29 cellular contexts compared by ENCODE assay signal in genomic region chr4:660401-660800, GRCh38. TPM values are rescaled to one million over a fixed set of nuclear protein-coding genes. Genes with fewer than 3 reads are reported as not detected.
A peak's percentile ranks its signal among the peaks of the same experiment; 100 is the strongest.
DNase-seq lines count a peak whose midpoint lies in the region; ATAC-seq, FAIRE-seq and TF ChIP-seq lines count a peak whose summit lies in the region.
"Had no signal": no experiment of that assay in that cellular context is flagged by ENCODE, and none has a peak within 500 bp of the region (broad histone marks: within the 10 kb centered on the region; RNA-seq: fewer than 3 reads in every experiment).

No MANE protein-coding gene starts in this region.

- no peaks in the 10 kb centered on the region for H3K36me3 ChIP-seq in CD8-positive, alpha-beta memory T cell (ENCODE audit: insufficient read depth, low read length)
- H3K36me3 ChIP-seq in kidney (ENCODE audit: control insufficient read depth in 1 of 2, insufficient read depth in 2 of 2, low read length in 2 of 2) (no peaks in the 10 kb centered on the region), sigmoid colon (no peaks in the 10 kb centered on the region)
- H3K36me3 ChIP-seq: BE2C, SJSA1 had no signal

- no peak for TF ChIP-seq EP300 in sigmoid colon (IDR thresholded peaks at IDR 0.05)

- FAIRE-seq in kidney (lab: Jason Lieb, UNC): no peak
- FAIRE-seq: GM18507, HTR-8/SVneo, RCC 7860 had no signal

- H3K27me3 Mint-ChIP-seq in activated CD8-positive, alpha-beta memory T cell treated with anti-CD3 and anti-CD28 coated beads, Interleukin-2, amount 10 ng/mL, durations not matched to agents 7 days and 5 days: no peaks in the 10 kb centered on the region
- no peaks in the 10 kb centered on the region for H3K27me3 Mint-ChIP-seq in CD8-positive, alpha-beta memory T cell

- H3K27ac Mint-ChIP-seq in activated CD8-positive, alpha-beta memory T cell treated with anti-CD3 and anti-CD28 coated beads, Interleukin-2, amount 10 ng/mL, durations not matched to agents 7 days and 5 days: no peak overlapping the region
- no peak overlapping the region for H3K27ac Mint-ChIP-seq in CD8-positive, alpha-beta memory T cell
- no peak overlapping the region for H3K27ac Mint-ChIP-seq in stimulated activated effector memory CD8-positive, alpha-beta T cell treated with anti-CD3 and anti-CD28 coated beads, Interleukin-12 subunit alpha, Interleukin-12 subunit beta, amount 100 ng/mL, for 72 hours

- no peak overlapping the region for H3K4me3 ChIP-seq in CD8-positive, alpha-beta memory T cell (ENCODE audit: low read length)
- no peak overlapping the region for H3K4me3 ChIP-seq in kidney (ENCODE audit: low read length in 2 of 2)
- no peak overlapping the region for H3K4me3 ChIP-seq in sigmoid colon
- H3K4me3 ChIP-seq: GM23248, SJSA1 had no signal

- peaks cover 11% of the 10 kb centered on the region for H3K4me1 ChIP-seq in CD8-positive, alpha-beta memory T cell (ENCODE audit: insufficient read depth, low read length)
- peaks cover 0 to 6% of the 10 kb centered on the region in 2 donors for H3K4me1 ChIP-seq in kidney (ENCODE audit: control insufficient read depth in 1 of 2, insufficient read depth in 1 of 2, low read depth in 1 of 2, low read length in 2 of 2)
- H3K4me1 ChIP-seq in sigmoid colon: peaks cover 0 to 14% (median 13%) of the 10 kb centered on the region in 4 donors
- H3K4me1 ChIP-seq: BE2C, SJSA1 had no signal

- no peak for TF ChIP-seq CTCF in kidney (IDR thresholded peaks at IDR 0.05; ENCODE audit: borderline replicate concordance, extremely low read depth, insufficient read depth)
- TF ChIP-seq CTCF in sigmoid colon (IDR thresholded peaks at IDR 0.05): no peak

- peaks cover 7% of the 10 kb centered on the region for H3K9me3 Mint-ChIP-seq in activated CD8-positive, alpha-beta memory T cell treated with anti-CD3 and anti-CD28 coated beads, Interleukin-2, amount 10 ng/mL, durations not matched to agents 7 days and 5 days (ENCODE audit: low read depth)
- no peaks in the 10 kb centered on the region for H3K9me3 Mint-ChIP-seq in CD8-positive, alpha-beta memory T cell
- no peaks in the 10 kb centered on the region for H3K9me3 Mint-ChIP-seq in stimulated activated effector memory CD8-positive, alpha-beta T cell treated with anti-CD3 and anti-CD28 coated beads, Interleukin-12 subunit alpha, Interleukin-12 subunit beta, amount 100 ng/mL, for 72 hours

- WGBS in sigmoid colon, 2 donors: 90 to 94% methylated on average over 10 of the region's 10 CpGs

- no peak for ATAC-seq in activated CD8-positive, alpha-beta memory T cell treated with anti-CD3 and anti-CD28 coated beads, Interleukin-2, amount 10 ng/mL, durations not matched to agents 7 days and 5 days
- no peak for ATAC-seq in stimulated activated effector memory CD8-positive, alpha-beta T cell treated with anti-CD3 and anti-CD28 coated beads, Interleukin-12 subunit alpha, Interleukin-12 subunit beta, amount 100 ng/mL, for 72 hours
- ATAC-seq in HG03095 (IDR thresholded peaks at IDR 0.05; ENCODE audit: unreplicated experiment): no peak

- no peak overlapping the region for H3K27ac ChIP-seq in CD8-positive, alpha-beta memory T cell (ENCODE audit: low read depth, low read length)
- no peak overlapping the region for H3K27ac ChIP-seq in kidney (ENCODE audit: low read depth in 2 of 2, low read length in 2 of 2)
- H3K27ac ChIP-seq in sigmoid colon: no peak overlapping the region
- H3K27ac ChIP-seq: GM23248, SJSA1 had no signal

- CTCF ChIA-PET in activated CD8-positive, alpha-beta memory T cell treated with anti-CD3 and anti-CD28 coated beads, Interleukin-2, amount 10 ng/mL, durations not matched to agents 7 days and 5 days (lab: Charles Lee): no interaction called here
- CTCF ChIA-PET in CD8-positive, alpha-beta memory T cell (lab: Charles Lee): no interaction called here

- TF ChIP-seq POLR2A in sigmoid colon (IDR thresholded peaks at IDR 0.05): no peak

- intact Hi-C loops in kidney (cut with DNase I): no loop called here
- intact Hi-C loops in sigmoid colon (cut with DNase I): no loop called here

- H3K36me3 Mint-ChIP-seq in activated CD8-positive, alpha-beta memory T cell treated with anti-CD3 and anti-CD28 coated beads, Interleukin-2, amount 10 ng/mL, durations not matched to agents 7 days and 5 days: peaks cover 17% of the 10 kb centered on the region
- peaks cover 0 to 2% (median 2%) of the 10 kb centered on the region in 3 donors for H3K36me3 Mint-ChIP-seq in CD8-positive, alpha-beta memory T cell
- no peaks in the 10 kb centered on the region for H3K36me3 Mint-ChIP-seq in stimulated activated effector memory CD8-positive, alpha-beta T cell treated with anti-CD3 and anti-CD28 coated beads, Interleukin-12 subunit alpha, Interleukin-12 subunit beta, amount 100 ng/mL, for 72 hours
- H3K36me3 Mint-ChIP-seq: CD14-positive monocyte had no signal

- peaks cover 8% of the 10 kb centered on the region for H3K4me1 Mint-ChIP-seq in activated CD8-positive, alpha-beta memory T cell treated with anti-CD3 and anti-CD28 coated beads, Interleukin-2, amount 10 ng/mL, durations not matched to agents 7 days and 5 days
- H3K4me1 Mint-ChIP-seq in CD8-positive, alpha-beta memory T cell: peaks cover 7 to 20% (median 9%) of the 10 kb centered on the region in 3 donors
- peaks cover 20% of the 10 kb centered on the region for H3K4me1 Mint-ChIP-seq in stimulated activated effector memory CD8-positive, alpha-beta T cell treated with anti-CD3 and anti-CD28 coated beads, Interleukin-12 subunit alpha, Interleukin-12 subunit beta, amount 100 ng/mL, for 72 hours

- peak; percentile 10 for DNase-seq in activated CD8-positive, alpha-beta memory T cell treated with anti-CD3 and anti-CD28 coated beads, Interleukin-2, amount 50 U/mL, for 4 hours
- DNase-seq in activated CD8-positive, alpha-beta memory T cell treated with anti-CD3 and anti-CD28 coated beads, Interleukin-2, amount 10 ng/mL, durations not matched to agents 7 days and 5 days: no peak
- DNase-seq in CD8-positive, alpha-beta memory T cell: peak in 1 of 5 donors; percentile 26
- DNase-seq in kidney (peak; percentile 70), sigmoid colon (peak; percentile 55), GM19238 (ENCODE audit: insufficient read length, low spot score) (no peak)
- DNase-seq in stimulated activated effector memory CD8-positive, alpha-beta T cell treated with anti-CD3 and anti-CD28 coated beads, Interleukin-12 subunit alpha, Interleukin-12 subunit beta, amount 100 ng/mL, for 72 hours (ENCODE audit: low spot score in 2 of 2): no peak
- DNase-seq: 8988T, ACHN, BE2C, DMS153, GM23248, H7, KBM-7, MV-4-11, NCI-H1105, NCI-H146, NCI-H1930, NCI-H2107, NCI-H524, NCI-H748 treated with DMSO at 0.1 percent for 48 hours, Right ventricle myocardium superior had no signal

- POLR2A ChIA-PET in CD8-positive, alpha-beta memory T cell (lab: Charles Lee): no interaction called here

- H3K9ac ChIP-seq in kidney (ENCODE audit: low read length in 2 of 2): no peak overlapping the region
- H3K9ac ChIP-seq: GM23248 had no signal

- no peaks in the 10 kb centered on the region for H3K9me3 ChIP-seq in CD8-positive, alpha-beta memory T cell (ENCODE audit: low read length)
- H3K9me3 ChIP-seq in kidney (ENCODE audit: control insufficient read depth in 1 of 2, low read length in 2 of 2): no peaks in the 10 kb centered on the region
- H3K9me3 ChIP-seq in sigmoid colon: no peaks in the 10 kb centered on the region
- H3K9me3 ChIP-seq: BE2C, SJSA1 had no signal

- no peak overlapping the region for H3K4me3 Mint-ChIP-seq in activated CD8-positive, alpha-beta memory T cell treated with anti-CD3 and anti-CD28 coated beads, Interleukin-2, amount 10 ng/mL, durations not matched to agents 7 days and 5 days
- H3K4me3 Mint-ChIP-seq in CD8-positive, alpha-beta memory T cell: peak overlapping the region in 4 of 7 donors; percentile 29 to 71 (median 55)
- no peak overlapping the region for H3K4me3 Mint-ChIP-seq in stimulated activated effector memory CD8-positive, alpha-beta T cell treated with anti-CD3 and anti-CD28 coated beads, Interleukin-12 subunit alpha, Interleukin-12 subunit beta, amount 100 ng/mL, for 72 hours
- H3K4me3 Mint-ChIP-seq: CD14-positive monocyte had no signal

- no peaks in the 10 kb centered on the region for H3K27me3 ChIP-seq in CD8-positive, alpha-beta memory T cell (ENCODE audit: insufficient read depth, low read length, poor library complexity, severe bottlenecking)
- peaks cover 0 to 35% (median 22%) of the 10 kb centered on the region in 3 donors for H3K27me3 ChIP-seq in sigmoid colon
- H3K27me3 ChIP-seq: BE2C, SJSA1 had no signal

RNA-seq across cellular contexts. Expression of gene ATP5ME, which starts 13.7 kb away (rescaled TPM):
- 100 to 1,000 TPM; 213 to 231 TPM for total RNA-seq in activated CD8-positive, alpha-beta memory T cell treated with anti-CD3 and anti-CD28 coated beads, Interleukin-2, amount 10 ng/mL, durations not matched to agents 7 days and 5 days
- total RNA-seq in CD8-positive, alpha-beta memory T cell: 100 to 1,000 TPM; 284 to 291 TPM
- 441 TPM for polyA plus RNA-seq in CD8-positive, alpha-beta memory T cell
- 248 TPM for total RNA-seq in kidney
- polyA plus RNA-seq in kidney (ENCODE audit: insufficient read depth, low read depth, low replicate concordance): 1,928 TPM
- total RNA-seq in sigmoid colon: 100 to 1,000 TPM; 104 to 244 (median 194) TPM
- polyA plus RNA-seq in sigmoid colon: 1,000 to 10,000 TPM in 2 of 3 donors, 100 to 1,000 TPM in 1; 610 to 1,302 (median 1,156) TPM

RNA-seq across cellular contexts. Expression of gene MYL5, which starts 13.9 kb away (rescaled TPM):
- total RNA-seq in activated CD8-positive, alpha-beta memory T cell treated with anti-CD3 and anti-CD28 coated beads, Interleukin-2, amount 10 ng/mL, durations not matched to agents 7 days and 5 days: 10 to 100 TPM; 14.3 to 19.8 TPM
- 10 to 100 TPM; 17.1 to 19.5 TPM for total RNA-seq in CD8-positive, alpha-beta memory T cell
- 5.2 TPM for polyA plus RNA-seq in CD8-positive, alpha-beta memory T cell
- total RNA-seq in kidney (17.9 TPM), sigmoid colon (10 to 100 TPM in 2 of 4 donors, 1 to 10 TPM in 2; 5.7 to 11.7 (median 9.8) TPM)
- polyA plus RNA-seq in kidney (ENCODE audit: insufficient read depth, low read depth, low replicate concordance) (29.6 TPM), sigmoid colon (10 to 100 TPM; 19.2 to 29.7 (median 28.7) TPM)

RNA-seq across cellular contexts. Expression of gene SLC49A3, which starts 28.6 kb away (rescaled TPM):
- 1 to 10 TPM; 1.1 to 1.5 TPM for total RNA-seq in activated CD8-positive, alpha-beta memory T cell treated with anti-CD3 and anti-CD28 coated beads, Interleukin-2, amount 10 ng/mL, durations not matched to agents 7 days and 5 days
- 1 to 10 TPM in 1 of 2 experiments, under 1 TPM in 1; 0.80 to 1.1 TPM for total RNA-seq in CD8-positive, alpha-beta memory T cell
- 0.52 TPM for polyA plus RNA-seq in CD8-positive, alpha-beta memory T cell
- total RNA-seq in kidney: 18.2 TPM
- polyA plus RNA-seq in kidney (ENCODE audit: insufficient read depth, low read depth, low replicate concordance): 12.6 TPM
- 1 to 10 TPM; 3.9 to 5.0 (median 4.5) TPM for total RNA-seq in sigmoid colon
- polyA plus RNA-seq in sigmoid colon: 1 to 10 TPM; 2.4 to 6.4 (median 4.6) TPM
- total RNA-seq: MCF 10A, SJSA1 had no signal

RNA-seq across cellular contexts. Expression of gene PDE6B, which starts 35.0 kb away (rescaled TPM):
- 10 to 100 TPM; 10.0 to 14.6 TPM for total RNA-seq in activated CD8-positive, alpha-beta memory T cell treated with anti-CD3 and anti-CD28 coated beads, Interleukin-2, amount 10 ng/mL, durations not matched to agents 7 days and 5 days
- total RNA-seq in CD8-positive, alpha-beta memory T cell: 10 to 100 TPM in 1 of 2 experiments, 1 to 10 TPM in 1; 9.3 to 10.1 TPM
- 21.5 TPM for polyA plus RNA-seq in CD8-positive, alpha-beta memory T cell
- total RNA-seq in kidney: 10.7 TPM
- polyA plus RNA-seq in kidney (ENCODE audit: insufficient read depth, low read depth, low replicate concordance): 10.8 TPM
- total RNA-seq in sigmoid colon: 1 to 10 TPM in 2 of 4 donors, under 1 TPM in 1, not detected in 1; 0.41 to 5.4 (median 2.6) TPM
- polyA plus RNA-seq in sigmoid colon: 1 to 10 TPM in 1 of 3 donors, under 1 TPM in 2; under 0.01 to 4.1 (median 0.46) TPM
- total RNA-seq: MCF 10A, SJSA1 had no signal
- polyA plus RNA-seq: GM23248 had no signal

RNA-seq across cellular contexts. Expression of gene PCGF3, which starts 45.2 kb away (rescaled TPM):
- 10 to 100 TPM; 38.9 to 49.0 TPM for total RNA-seq in activated CD8-positive, alpha-beta memory T cell treated with anti-CD3 and anti-CD28 coated beads, Interleukin-2, amount 10 ng/mL, durations not matched to agents 7 days and 5 days
- 10 to 100 TPM; 24.7 to 26.1 TPM for total RNA-seq in CD8-positive, alpha-beta memory T cell
- polyA plus RNA-seq in CD8-positive, alpha-beta memory T cell: 4.8 TPM
- 59.6 TPM for total RNA-seq in kidney
- polyA plus RNA-seq in kidney (ENCODE audit: insufficient read depth, low read depth, low replicate concordance): 21.7 TPM
- total RNA-seq in sigmoid colon: 10 to 100 TPM; 26.4 to 60.1 (median 40.2) TPM
- polyA plus RNA-seq in sigmoid colon: 10 to 100 TPM; 15.6 to 52.9 (median 24.5) TPM

Comparison
In these comparisons a context has a peak if more than half of its experiments do, and no peak if none do; other contexts are left out.
1. DNase-seq: peak in activated CD8-positive, alpha-beta memory T cell treated with anti-CD3 and anti-CD28 coated beads, Interleukin-2, amount 50 U/mL, for 4 hours (single experiment), kidney (single experiment) and sigmoid colon (single experiment); none in activated CD8-positive, alpha-beta memory T cell treated with anti-CD3 and anti-CD28 coated beads, Interleukin-2, amount 10 ng/mL, durations not matched to agents 7 days and 5 days (single experiment), GM19238 (single experiment) and stimulated activated effector memory CD8-positive, alpha-beta T cell treated with anti-CD3 and anti-CD28 coated beads, Interleukin-12 subunit alpha, Interleukin-12 subunit beta, amount 100 ng/mL, for 72 hours (0 of 2).
2. H3K4me3 Mint-ChIP-seq: peak in CD8-positive, alpha-beta memory T cell (4 of 7); none in activated CD8-positive, alpha-beta memory T cell treated with anti-CD3 and anti-CD28 coated beads, Interleukin-2, amount 10 ng/mL, durations not matched to agents 7 days and 5 days (single experiment) and stimulated activated effector memory CD8-positive, alpha-beta T cell treated with anti-CD3 and anti-CD28 coated beads, Interleukin-12 subunit alpha, Interleukin-12 subunit beta, amount 100 ng/mL, for 72 hours (single experiment).